In the genomic region with DNA sequence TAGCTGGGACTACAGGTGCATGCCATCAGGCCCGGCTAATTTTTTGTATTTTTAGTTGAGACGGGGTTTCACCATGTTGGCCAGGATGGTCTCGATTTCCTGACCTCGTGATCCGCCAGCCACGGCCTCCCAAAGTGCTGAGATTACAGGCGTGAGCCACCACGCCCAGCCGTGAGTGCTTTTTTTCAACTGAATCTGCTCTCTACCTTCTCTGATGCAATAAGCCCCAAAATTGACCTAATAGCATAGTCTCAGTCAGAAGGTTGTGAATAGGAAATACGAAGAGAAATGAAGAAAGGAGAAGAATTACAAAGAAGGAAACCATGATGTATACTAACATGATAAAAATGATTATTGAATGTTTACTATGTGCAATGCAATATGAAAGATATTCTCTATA, we compare ENCODE assay signal across 2 cellular contexts.
TF ChIP-seq lines count a peak whose summit lies in the region.

No MANE protein-coding gene starts in this region.

TF ChIP-seq in HepG2, 621 proteins besides CTCF, POLR2A, EP300 and RAD21:
- peak; percentile 49; the same call in 1 of the 2 replicates for TF ChIP-seq CEBPG (CRISPR knock-in tag; IDR thresholded peaks at IDR 0.05)
- TF ChIP-seq CEBPB (IDR thresholded peaks at IDR 0.05; ENCODE audit: borderline replicate concordance, low read depth, low read length): no peak
- TF ChIP-seq, protein P1, sequence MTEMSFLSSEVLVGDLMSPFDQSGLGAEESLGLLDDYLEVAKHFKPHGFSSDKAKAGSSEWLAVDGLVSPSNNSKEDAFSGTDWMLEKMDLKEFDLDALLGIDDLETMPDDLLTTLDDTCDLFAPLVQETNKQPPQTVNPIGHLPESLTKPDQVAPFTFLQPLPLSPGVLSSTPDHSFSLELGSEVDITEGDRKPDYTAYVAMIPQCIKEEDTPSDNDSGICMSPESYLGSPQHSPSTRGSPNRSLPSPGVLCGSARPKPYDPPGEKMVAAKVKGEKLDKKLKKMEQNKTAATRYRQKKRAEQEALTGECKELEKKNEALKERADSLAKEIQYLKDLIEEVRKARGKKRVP (CRISPR knock-in tag; IDR thresholded peaks at IDR 0.05): peak in 1 of 2 experiments; percentile 89; a peak in 2 of 4 replicates
- TF ChIP-seq ZNF746 (CRISPR knock-in tag; IDR thresholded peaks at IDR 0.05): no peak

TF ChIP-seq in GM23338, 12 proteins besides CTCF, POLR2A, EP300 and RAD21:
- TF ChIP-seq POLR2AphosphoS5 (IDR thresholded peaks at IDR 0.05; ENCODE audit: low read depth) (no peak), EZH2phosphoT487 (IDR thresholded peaks at IDR 0.05; ENCODE audit: unreplicated experiment) (no peak), JUNB (IDR thresholded peaks at IDR 0.05; ENCODE audit: unreplicated experiment) (no peak), EZH2 (IDR thresholded peaks at IDR 0.05; ENCODE audit: low read depth, unreplicated experiment) (no peak), CREB1 (CRISPR knock-in tag; IDR thresholded peaks at IDR 0.05; ENCODE audit: low read depth) (no peak), NANOG (IDR thresholded peaks at IDR 0.05; ENCODE audit: borderline replicate concordance) (no peak), STAT1 (IDR thresholded peaks at IDR 0.05; ENCODE audit: unreplicated experiment) (no peak), ZNF331 (CRISPR knock-in tag; IDR thresholded peaks at IDR 0.05; ENCODE audit: low read depth) (no peak), ZNF114 (CRISPR knock-in tag; IDR thresholded peaks at IDR 0.05) (no peak)
- TF ChIP-seq, protein P2, sequence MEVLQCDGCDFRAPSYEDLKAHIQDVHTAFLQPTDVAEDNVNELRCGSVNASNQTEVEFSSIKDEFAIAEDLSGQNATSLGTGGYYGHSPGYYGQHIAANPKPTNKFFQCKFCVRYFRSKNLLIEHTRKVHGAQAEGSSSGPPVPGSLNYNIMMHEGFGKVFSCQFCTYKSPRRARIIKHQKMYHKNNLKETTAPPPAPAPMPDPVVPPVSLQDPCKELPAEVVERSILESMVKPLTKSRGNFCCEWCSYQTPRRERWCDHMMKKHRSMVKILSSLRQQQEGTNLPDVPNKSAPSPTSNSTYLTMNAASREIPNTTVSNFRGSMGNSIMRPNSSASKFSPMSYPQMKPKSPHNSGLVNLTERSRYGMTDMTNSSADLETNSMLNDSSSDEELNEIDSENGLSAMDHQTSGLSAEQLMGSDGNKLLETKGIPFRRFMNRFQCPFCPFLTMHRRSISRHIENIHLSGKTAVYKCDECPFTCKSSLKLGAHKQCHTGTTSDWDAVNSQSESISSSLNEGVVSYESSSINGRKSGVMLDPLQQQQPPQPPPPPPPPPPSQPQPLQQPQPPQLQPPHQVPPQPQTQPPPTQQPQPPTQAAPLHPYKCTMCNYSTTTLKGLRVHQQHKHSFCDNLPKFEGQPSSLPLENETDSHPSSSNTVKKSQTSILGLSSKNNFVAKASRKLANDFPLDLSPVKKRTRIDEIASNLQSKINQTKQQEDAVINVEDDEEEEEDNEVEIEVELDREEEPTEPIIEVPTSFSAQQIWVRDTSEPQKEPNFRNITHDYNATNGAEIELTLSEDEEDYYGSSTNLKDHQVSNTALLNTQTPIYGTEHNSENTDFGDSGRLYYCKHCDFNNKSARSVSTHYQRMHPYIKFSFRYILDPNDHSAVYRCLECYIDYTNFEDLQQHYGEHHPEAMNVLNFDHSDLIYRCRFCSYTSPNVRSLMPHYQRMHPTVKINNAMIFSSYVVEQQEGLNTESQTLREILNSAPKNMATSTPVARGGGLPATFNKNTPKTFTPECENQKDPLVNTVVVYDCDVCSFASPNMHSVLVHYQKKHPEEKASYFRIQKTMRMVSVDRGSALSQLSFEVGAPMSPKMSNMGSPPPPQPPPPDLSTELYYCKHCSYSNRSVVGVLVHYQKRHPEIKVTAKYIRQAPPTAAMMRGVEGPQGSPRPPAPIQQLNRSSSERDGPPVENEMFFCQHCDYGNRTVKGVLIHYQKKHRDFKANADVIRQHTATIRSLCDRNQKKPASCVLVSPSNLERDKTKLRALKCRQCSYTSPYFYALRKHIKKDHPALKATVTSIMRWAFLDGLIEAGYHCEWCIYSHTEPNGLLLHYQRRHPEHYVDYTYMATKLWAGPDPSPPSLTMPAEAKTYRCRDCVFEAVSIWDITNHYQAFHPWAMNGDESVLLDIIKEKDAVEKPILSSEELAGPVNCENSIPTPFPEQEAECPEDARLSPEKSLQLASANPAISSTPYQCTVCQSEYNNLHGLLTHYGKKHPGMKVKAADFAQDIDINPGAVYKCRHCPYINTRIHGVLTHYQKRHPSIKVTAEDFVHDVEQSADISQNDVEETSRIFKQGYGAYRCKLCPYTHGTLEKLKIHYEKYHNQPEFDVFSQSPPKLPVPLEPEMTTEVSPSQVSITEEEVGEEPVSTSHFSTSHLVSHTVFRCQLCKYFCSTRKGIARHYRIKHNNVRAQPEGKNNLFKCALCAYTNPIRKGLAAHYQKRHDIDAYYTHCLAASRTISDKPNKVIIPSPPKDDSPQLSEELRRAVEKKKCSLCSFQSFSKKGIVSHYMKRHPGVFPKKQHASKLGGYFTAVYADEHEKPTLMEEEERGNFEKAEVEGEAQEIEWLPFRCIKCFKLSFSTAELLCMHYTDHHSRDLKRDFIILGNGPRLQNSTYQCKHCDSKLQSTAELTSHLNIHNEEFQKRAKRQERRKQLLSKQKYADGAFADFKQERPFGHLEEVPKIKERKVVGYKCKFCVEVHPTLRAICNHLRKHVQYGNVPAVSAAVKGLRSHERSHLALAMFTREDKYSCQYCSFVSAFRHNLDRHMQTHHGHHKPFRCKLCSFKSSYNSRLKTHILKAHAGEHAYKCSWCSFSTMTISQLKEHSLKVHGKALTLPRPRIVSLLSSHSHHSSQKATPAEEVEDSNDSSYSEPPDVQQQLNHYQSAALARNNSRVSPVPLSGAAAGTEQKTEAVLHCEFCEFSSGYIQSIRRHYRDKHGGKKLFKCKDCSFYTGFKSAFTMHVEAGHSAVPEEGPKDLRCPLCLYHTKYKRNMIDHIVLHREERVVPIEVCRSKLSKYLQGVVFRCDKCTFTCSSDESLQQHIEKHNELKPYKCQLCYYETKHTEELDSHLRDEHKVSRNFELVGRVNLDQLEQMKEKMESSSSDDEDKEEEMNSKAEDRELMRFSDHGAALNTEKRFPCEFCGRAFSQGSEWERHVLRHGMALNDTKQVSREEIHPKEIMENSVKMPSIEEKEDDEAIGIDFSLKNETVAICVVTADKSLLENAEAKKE (CRISPR knock-in tag; IDR thresholded peaks at IDR 0.05): no peak
- TF ChIP-seq, protein P3, sequence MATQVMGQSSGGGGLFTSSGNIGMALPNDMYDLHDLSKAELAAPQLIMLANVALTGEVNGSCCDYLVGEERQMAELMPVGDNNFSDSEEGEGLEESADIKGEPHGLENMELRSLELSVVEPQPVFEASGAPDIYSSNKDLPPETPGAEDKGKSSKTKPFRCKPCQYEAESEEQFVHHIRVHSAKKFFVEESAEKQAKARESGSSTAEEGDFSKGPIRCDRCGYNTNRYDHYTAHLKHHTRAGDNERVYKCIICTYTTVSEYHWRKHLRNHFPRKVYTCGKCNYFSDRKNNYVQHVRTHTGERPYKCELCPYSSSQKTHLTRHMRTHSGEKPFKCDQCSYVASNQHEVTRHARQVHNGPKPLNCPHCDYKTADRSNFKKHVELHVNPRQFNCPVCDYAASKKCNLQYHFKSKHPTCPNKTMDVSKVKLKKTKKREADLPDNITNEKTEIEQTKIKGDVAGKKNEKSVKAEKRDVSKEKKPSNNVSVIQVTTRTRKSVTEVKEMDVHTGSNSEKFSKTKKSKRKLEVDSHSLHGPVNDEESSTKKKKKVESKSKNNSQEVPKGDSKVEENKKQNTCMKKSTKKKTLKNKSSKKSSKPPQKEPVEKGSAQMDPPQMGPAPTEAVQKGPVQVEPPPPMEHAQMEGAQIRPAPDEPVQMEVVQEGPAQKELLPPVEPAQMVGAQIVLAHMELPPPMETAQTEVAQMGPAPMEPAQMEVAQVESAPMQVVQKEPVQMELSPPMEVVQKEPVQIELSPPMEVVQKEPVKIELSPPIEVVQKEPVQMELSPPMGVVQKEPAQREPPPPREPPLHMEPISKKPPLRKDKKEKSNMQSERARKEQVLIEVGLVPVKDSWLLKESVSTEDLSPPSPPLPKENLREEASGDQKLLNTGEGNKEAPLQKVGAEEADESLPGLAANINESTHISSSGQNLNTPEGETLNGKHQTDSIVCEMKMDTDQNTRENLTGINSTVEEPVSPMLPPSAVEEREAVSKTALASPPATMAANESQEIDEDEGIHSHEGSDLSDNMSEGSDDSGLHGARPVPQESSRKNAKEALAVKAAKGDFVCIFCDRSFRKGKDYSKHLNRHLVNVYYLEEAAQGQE (IDR thresholded peaks at IDR 0.05; ENCODE audit: unreplicated experiment): no peak
- TF ChIP-seq, protein P4, sequence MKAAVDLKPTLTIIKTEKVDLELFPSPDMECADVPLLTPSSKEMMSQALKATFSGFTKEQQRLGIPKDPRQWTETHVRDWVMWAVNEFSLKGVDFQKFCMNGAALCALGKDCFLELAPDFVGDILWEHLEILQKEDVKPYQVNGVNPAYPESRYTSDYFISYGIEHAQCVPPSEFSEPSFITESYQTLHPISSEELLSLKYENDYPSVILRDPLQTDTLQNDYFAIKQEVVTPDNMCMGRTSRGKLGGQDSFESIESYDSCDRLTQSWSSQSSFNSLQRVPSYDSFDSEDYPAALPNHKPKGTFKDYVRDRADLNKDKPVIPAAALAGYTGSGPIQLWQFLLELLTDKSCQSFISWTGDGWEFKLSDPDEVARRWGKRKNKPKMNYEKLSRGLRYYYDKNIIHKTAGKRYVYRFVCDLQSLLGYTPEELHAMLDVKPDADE (IDR thresholded peaks at IDR 0.05): no peak
TF ChIP-seq in GM23338: peak in this region for 0.
